12 cellular contexts compared by ENCODE assay signal in the genomic region with DNA sequence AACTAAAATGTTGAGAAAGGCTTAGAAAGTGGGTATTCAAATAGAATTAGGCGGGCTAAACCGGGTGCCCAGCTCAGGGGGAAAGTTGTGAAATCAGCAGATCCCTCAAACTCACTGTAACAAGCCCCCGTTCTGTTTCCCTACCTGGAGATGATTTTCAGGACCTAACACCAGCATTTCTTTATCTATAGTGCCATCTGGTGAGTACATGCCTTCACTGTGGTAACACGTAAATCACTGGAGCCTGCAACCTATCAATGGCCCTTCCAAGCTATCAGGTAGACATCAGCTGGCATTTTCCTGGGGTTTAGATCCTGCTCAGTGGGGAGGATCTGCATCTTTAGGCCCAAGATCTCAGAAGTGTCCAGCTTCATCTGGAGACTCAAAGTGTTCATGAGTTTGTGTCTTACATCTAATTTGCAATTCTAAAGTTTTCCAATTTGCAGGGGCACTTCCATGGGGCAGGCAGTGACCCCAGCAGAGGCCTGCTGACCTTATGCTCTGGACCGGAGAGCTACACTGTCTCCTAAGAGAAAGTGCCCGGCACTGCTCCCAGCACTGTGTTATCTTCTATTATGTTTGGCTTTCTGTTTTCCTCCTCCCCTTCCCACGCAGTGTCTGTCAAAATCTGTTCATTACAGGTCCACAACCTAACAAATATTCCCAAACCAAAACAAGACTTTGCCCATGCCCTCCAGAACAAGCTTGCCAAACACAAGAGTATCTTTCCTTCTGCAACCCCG.
DNase-seq lines count a peak whose midpoint lies in the region; ATAC-seq and TF ChIP-seq lines count a peak whose summit lies in the region.
"Had no signal": no experiment of that assay in that cellular context is flagged by ENCODE, and none has a peak within 500 bp of the region (broad histone marks: within the 10 kb centered on the region; RNA-seq: fewer than 3 reads in every experiment).

No MANE protein-coding gene starts in this region.

- peaks cover 0 to 13% (median 7%) of the 10 kb centered on the region in 7 donors for H3K27me3 ChIP-seq in heart right ventricle

- no peak overlapping the region for H3K4me3 ChIP-seq in heart right ventricle
- H3K4me3 ChIP-seq: mucosa of descending colon had no signal

- H3K27ac ChIP-seq in heart right ventricle: no peak overlapping the region

- no peaks in the 10 kb centered on the region for H3K9me3 Mint-ChIP-seq in chondrocyte (ENCODE audit: low read depth)
- H3K9me3 Mint-ChIP-seq in type B pancreatic cell: no peaks in the 10 kb centered on the region
- H3K9me3 Mint-ChIP-seq in activated naive CD4-positive, alpha-beta T cell treated with anti-CD3 and anti-CD28 coated beads, Interleukin-2, amount 10 ng/mL, durations not matched to agents 7 days and 5 days: no peaks in the 10 kb centered on the region

- H3K4me1 ChIP-seq in heart right ventricle: peaks cover 0 to 3% (median 0%) of the 10 kb centered on the region in 9 donors

- TF ChIP-seq CTCF in heart right ventricle (IDR thresholded peaks at IDR 0.05) (peak in 3 of 9 donors; percentile 13 to 26 (median 24)), chondrocyte (IDR thresholded peaks at IDR 0.05) (peak; percentile 56), type B pancreatic cell (conservative IDR thresholded peaks at IDR 0.05) (peak; percentile 48)

- H3K36me3 Mint-ChIP-seq in chondrocyte (ENCODE audit: low read depth) (no peaks in the 10 kb centered on the region), type B pancreatic cell (no peaks in the 10 kb centered on the region)
- no peaks in the 10 kb centered on the region for H3K36me3 Mint-ChIP-seq in activated naive CD4-positive, alpha-beta T cell treated with anti-CD3 and anti-CD28 coated beads, Interleukin-2, amount 10 ng/mL, durations not matched to agents 7 days and 5 days

- H3K4me3 Mint-ChIP-seq in chondrocyte (ENCODE audit: unreplicated experiment) (no peak overlapping the region), type B pancreatic cell (no peak overlapping the region)
- no peak overlapping the region for H3K4me3 Mint-ChIP-seq in activated naive CD4-positive, alpha-beta T cell treated with anti-CD3 and anti-CD28 coated beads, Interleukin-2, amount 10 ng/mL, durations not matched to agents 7 days and 5 days

- intact Hi-C loops in left ventricle myocardium superior (cut with micrococcal nuclease) (no loop called here), heart right ventricle (cut with DNase I) (no loop called here)

- no peaks in the 10 kb centered on the region for H3K9me3 ChIP-seq in heart right ventricle
- H3K9me3 ChIP-seq: mucosa of descending colon had no signal

- 42 to 50% methylated on average over 8 of the region's 8 CpGs for WGBS in heart right ventricle, 2 donors

- no peaks in the 10 kb centered on the region for H3K36me3 ChIP-seq in heart right ventricle

- H3K4me1 Mint-ChIP-seq in chondrocyte (ENCODE audit: low read depth) (no peaks in the 10 kb centered on the region), type B pancreatic cell (ENCODE audit: unreplicated experiment) (no peaks in the 10 kb centered on the region)
- no peaks in the 10 kb centered on the region for H3K4me1 Mint-ChIP-seq in activated naive CD4-positive, alpha-beta T cell treated with anti-CD3 and anti-CD28 coated beads, Interleukin-2, amount 10 ng/mL, durations not matched to agents 7 days and 5 days

- H3K27ac Mint-ChIP-seq in chondrocyte (ENCODE audit: unreplicated experiment): no peak overlapping the region
- no peak overlapping the region for H3K27ac Mint-ChIP-seq in type B pancreatic cell
- no peak overlapping the region for H3K27ac Mint-ChIP-seq in activated naive CD4-positive, alpha-beta T cell treated with anti-CD3 and anti-CD28 coated beads, Interleukin-2, amount 10 ng/mL, durations not matched to agents 7 days and 5 days

- DNase-seq in left ventricle myocardium superior (no peak), heart right ventricle (no peak), NCI-H2196 treated with DMSO at 0.1 percent for 48 hours (lab: John Stamatoyannopoulos, UW; ENCODE audit: unreplicated experiment) (peak; percentile 19), chondrocyte (ENCODE audit: low spot score) (no peak), type B pancreatic cell (ENCODE audit: extremely low spot score, unreplicated experiment) (no peak), GM19240 (ENCODE audit: insufficient read length, low spot score) (no peak)
- DNase-seq in activated naive CD4-positive, alpha-beta T cell treated with anti-CD3 and anti-CD28 coated beads, Interleukin-2, amount 10 ng/mL, durations not matched to agents 7 days and 5 days: no peak
- DNase-seq: aorta; mucosa of descending colon; SHP77 treated with DMSO at 0.1 percent for 48 hours; stimulated activated CD4-positive, alpha-beta T cell treated with anti-CD3 and anti-CD28 coated beads, Interleukin-15, amount 100 ng/mL, for 24 hours had no signal

- H3K27me3 Mint-ChIP-seq in chondrocyte (ENCODE audit: low read depth) (peaks cover 53% of the 10 kb centered on the region), type B pancreatic cell (peaks cover 30% of the 10 kb centered on the region)
- H3K27me3 Mint-ChIP-seq in activated naive CD4-positive, alpha-beta T cell treated with anti-CD3 and anti-CD28 coated beads, Interleukin-2, amount 10 ng/mL, durations not matched to agents 7 days and 5 days: no peaks in the 10 kb centered on the region

- ATAC-seq in left ventricle myocardium superior (peak; percentile 17), heart right ventricle (no peak), HG02981 (IDR thresholded peaks at IDR 0.05; ENCODE audit: unreplicated experiment) (no peak)
- ATAC-seq: mucosa of descending colon had no signal

- CTCF ChIA-PET in activated naive CD4-positive, alpha-beta T cell treated with anti-CD3 and anti-CD28 coated beads, Interleukin-2, amount 10 ng/mL, durations not matched to agents 7 days and 5 days (lab: Charles Lee): interaction anchor here (0.9 to 1.0 kb wide), 2 partner anchors 10 to 147 kb away, joined by 3 to 5 read pairs; no protein-coding TSS in a partner anchor
